ENCODE assay signal across 8 cellular contexts in genomic region chr19:13952154-13953020, GRCh38. TPM values are rescaled to one million over a fixed set of nuclear protein-coding genes. Genes with fewer than 3 reads are reported as not detected.
DNase-seq lines count a peak whose midpoint lies in the region; ATAC-seq and TF ChIP-seq lines count a peak whose summit lies in the region.

A gene with protein sequence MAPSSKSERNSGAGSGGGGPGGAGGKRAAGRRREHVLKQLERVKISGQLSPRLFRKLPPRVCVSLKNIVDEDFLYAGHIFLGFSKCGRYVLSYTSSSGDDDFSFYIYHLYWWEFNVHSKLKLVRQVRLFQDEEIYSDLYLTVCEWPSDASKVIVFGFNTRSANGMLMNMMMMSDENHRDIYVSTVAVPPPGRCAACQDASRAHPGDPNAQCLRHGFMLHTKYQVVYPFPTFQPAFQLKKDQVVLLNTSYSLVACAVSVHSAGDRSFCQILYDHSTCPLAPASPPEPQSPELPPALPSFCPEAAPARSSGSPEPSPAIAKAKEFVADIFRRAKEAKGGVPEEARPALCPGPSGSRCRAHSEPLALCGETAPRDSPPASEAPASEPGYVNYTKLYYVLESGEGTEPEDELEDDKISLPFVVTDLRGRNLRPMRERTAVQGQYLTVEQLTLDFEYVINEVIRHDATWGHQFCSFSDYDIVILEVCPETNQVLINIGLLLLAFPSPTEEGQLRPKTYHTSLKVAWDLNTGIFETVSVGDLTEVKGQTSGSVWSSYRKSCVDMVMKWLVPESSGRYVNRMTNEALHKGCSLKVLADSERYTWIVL (plus strand): TSS chr19:13952509. CDS start chr19:13952513, 4 bp downstream.

- peak within 1 kb of the TSS; percentile 94 for H3K4me3 Mint-ChIP-seq in dendritic cell treated with granulocyte-macrophage colony-stimulating factor and Interleukin-4, amounts not matched to agents 40 ng/mL and 50 ng/mL, for 4 days

- H3K4me1 Mint-ChIP-seq in dendritic cell treated with granulocyte-macrophage colony-stimulating factor and Interleukin-4, amounts not matched to agents 40 ng/mL and 50 ng/mL, for 4 days (ENCODE audit: low read depth): peaks cover 27% of the 10 kb centered on the region

- H3K27ac Mint-ChIP-seq in dendritic cell treated with granulocyte-macrophage colony-stimulating factor and Interleukin-4, amounts not matched to agents 40 ng/mL and 50 ng/mL, for 4 days: peak within 1 kb of the TSS; percentile 90

- TF ChIP-seq CTCF in C4-2B (conservative IDR thresholded peaks at IDR 0.05): no peak

- H3K9me3 Mint-ChIP-seq in dendritic cell treated with granulocyte-macrophage colony-stimulating factor and Interleukin-4, amounts not matched to agents 40 ng/mL and 50 ng/mL, for 4 days: no peaks in the 10 kb centered on the region

- peak; percentile 99 for DNase-seq in NCI-H774 (lab: John Stamatoyannopoulos, UW)
- peak; percentile 98 to 99 for DNase-seq in activated CD4-positive, alpha-beta T cell treated with anti-CD3 and anti-CD28 coated beads, Interleukin-2, amount 50 U/mL, for 4 hours
- peak; percentile 100 for DNase-seq in left lobe of liver (ENCODE audit: low spot score)
- DNase-seq in stimulated activated CD4-positive, alpha-beta T cell treated with anti-CD3 and anti-CD28 coated beads, Interleukin-2, amount 100 ng/mL, for 4 hours (ENCODE audit: low read depth): peak; percentile 98

- peak within 1 kb of the TSS; percentile 69 for H3K27ac ChIP-seq in C4-2B

- intact Hi-C loops in dendritic cell treated with granulocyte-macrophage colony-stimulating factor and Interleukin-4, amounts not matched to agents 40 ng/mL and 50 ng/mL, for 4 days (cut with micrococcal nuclease): loop anchor here (1.0 to 5.0 kb wide), 3 partner anchors 53 to 80 kb away; partner anchors contain the start of gene IL27RA

- H3K36me3 Mint-ChIP-seq in dendritic cell treated with granulocyte-macrophage colony-stimulating factor and Interleukin-4, amounts not matched to agents 40 ng/mL and 50 ng/mL, for 4 days (ENCODE audit: low read depth): peaks cover 48% of the 10 kb centered on the region

- ATAC-seq in GM19395 (IDR thresholded peaks at IDR 0.05; ENCODE audit: unreplicated experiment): peak; percentile 97
- peak; percentile 97 for ATAC-seq in HG03565 (IDR thresholded peaks at IDR 0.05; ENCODE audit: unreplicated experiment)
- ATAC-seq in left lobe of liver: peak; percentile 98

- H3K27me3 Mint-ChIP-seq in dendritic cell treated with granulocyte-macrophage colony-stimulating factor and Interleukin-4, amounts not matched to agents 40 ng/mL and 50 ng/mL, for 4 days: peaks cover 2% of the 10 kb centered on the region

RNA-seq across cellular contexts. Expression of the gene that starts here (rescaled TPM):
- total RNA-seq in left lobe of liver: 11.4 TPM

Comparison
In these comparisons a context has a peak if more than half of its experiments do, and no peak if none do; other contexts are left out.
1. Peak in every context shown above with its lines: DNase-seq, ATAC-seq and H3K27ac ChIP-seq.